Comparison of ENCODE assay signal across 8 cellular contexts in genomic region chrX:27683566-27684208, GRCh38.
A peak's percentile ranks its signal among the peaks of the same experiment; 100 is the strongest.
DNase-seq lines count a peak whose midpoint lies in the region; ATAC-seq and TF ChIP-seq lines count a peak whose summit lies in the region.
"Not testable (repeated sequence)": the region's sequence is repeated elsewhere in the genome, so short reads cannot be mapped to it uniquely, and the experiment has no call there.

No MANE protein-coding gene starts in this region.

- not testable (repeated sequence) for H3K4me1 Mint-ChIP-seq in GM23338; activated CD8-positive, alpha-beta T cell treated with anti-CD3 and anti-CD28 coated beads for 36 hours (ENCODE audit: low read depth)

- H3K79me2 ChIP-seq in GM23338 (replicated peaks; ENCODE audit: insufficient read depth); OCI-LY7 (ENCODE audit: insufficient read depth, low read depth, low read length): not testable (repeated sequence)

- H3K27ac Mint-ChIP-seq in GM23338; activated CD8-positive, alpha-beta T cell treated with anti-CD3 and anti-CD28 coated beads for 36 hours: not testable (repeated sequence)

- H3K27me3 Mint-ChIP-seq in GM23338 (ENCODE audit: insufficient read depth, low read depth, poor library complexity); activated CD8-positive, alpha-beta T cell treated with anti-CD3 and anti-CD28 coated beads for 36 hours: not testable (repeated sequence)

- H3K4me3 Mint-ChIP-seq in GM23338; activated CD8-positive, alpha-beta T cell treated with anti-CD3 and anti-CD28 coated beads for 36 hours: not testable (repeated sequence)

- H3K4me1 ChIP-seq in GM23338 (ENCODE audit: insufficient read depth); OCI-LY7 (ENCODE audit: insufficient read depth, low read length, poor library complexity, severe bottlenecking); upper lobe of right lung: not testable (repeated sequence)

- not testable (repeated sequence) for H3F3A ChIP-seq in GM23338 (replicated peaks; ENCODE audit: low read depth)

- H4K20me1 ChIP-seq in GM23338 (replicated peaks; ENCODE audit: insufficient read depth); OCI-LY7 (ENCODE audit: insufficient read depth, low read length): not testable (repeated sequence)

- not testable (repeated sequence) for H3K9me3 Mint-ChIP-seq in GM23338; activated CD8-positive, alpha-beta T cell treated with anti-CD3 and anti-CD28 coated beads for 36 hours

- POLR2A ChIA-PET in OCI-LY7 (lab: Charles Lee); activated CD8-positive, alpha-beta T cell treated with anti-CD3 and anti-CD28 coated beads for 36 hours (lab: Charles Lee): not testable (repeated sequence)

- H3K9me2 ChIP-seq in GM23338 (ENCODE audit: insufficient read depth); OCI-LY7 (ENCODE audit: insufficient read depth, low read length): not testable (repeated sequence)

- H3K9me3 ChIP-seq in OCI-LY7 (ENCODE audit: low read length); upper lobe of right lung: not testable (repeated sequence)

- H2AFZ ChIP-seq in GM23338; OCI-LY7 (ENCODE audit: low read length): not testable (repeated sequence)

- H3K4me2 ChIP-seq in GM23338; OCI-LY7 (ENCODE audit: low read length): not testable (repeated sequence)

- DNase-seq in GM12864 (ENCODE audit: low read depth); epithelial cell of proximal tubule (ENCODE audit: low read depth); left lobe of liver (ENCODE audit: low spot score); upper lobe of right lung: not testable (repeated sequence)
- peak; percentile 57 for DNase-seq in GM23338 (ENCODE audit: low spot score)
- DNase-seq in OCI-LY7 (ENCODE audit: low spot score) = peak; percentile 16
- DNase-seq in activated CD8-positive, alpha-beta T cell treated with anti-CD3 and anti-CD28 coated beads for 36 hours = peak; percentile 3

- not testable (repeated sequence) for H3K4me3 ChIP-seq in GM12864 (ENCODE audit: low read depth, low read length); GM23338; OCI-LY7 (ENCODE audit: low read depth, low read length, poor library complexity, severe bottlenecking); epithelial cell of proximal tubule (ENCODE audit: low read depth, low read length); upper lobe of right lung

- H3K27ac ChIP-seq in GM23338 (ENCODE audit: low read depth); OCI-LY7 (ENCODE audit: low read depth, low read length, poor library complexity, severe bottlenecking); upper lobe of right lung: not testable (repeated sequence)

- not testable (repeated sequence) for BruUV-seq in OCI-LY7 (replicated peaks; lab: Mats Ljungman, UMichigan)

- H3K27me3 ChIP-seq in GM23338 (ENCODE audit: insufficient read depth); upper lobe of right lung: not testable (repeated sequence)

- peak; percentile 68 for ATAC-seq in GM23338
- not testable (repeated sequence) for ATAC-seq in activated CD8-positive, alpha-beta T cell treated with anti-CD3 and anti-CD28 coated beads for 36 hours; upper lobe of right lung
- peak; percentile 86 for ATAC-seq in left lobe of liver

- CTCF ChIA-PET in OCI-LY7 (lab: Charles Lee; ENCODE audit: unreplicated experiment); activated CD8-positive, alpha-beta T cell treated with anti-CD3 and anti-CD28 coated beads for 36 hours (lab: Charles Lee): not testable (repeated sequence)

- intact Hi-C loops in OCI-LY7 (cut with micrococcal nuclease; ENCODE audit: unreplicated experiment); activated CD8-positive, alpha-beta T cell treated with anti-CD3 and anti-CD28 coated beads for 36 hours (cut with micrococcal nuclease); upper lobe of right lung (cut with DNase I): not testable (repeated sequence)

- not testable (repeated sequence) for H3K36me3 Mint-ChIP-seq in GM23338 (ENCODE audit: low read depth); activated CD8-positive, alpha-beta T cell treated with anti-CD3 and anti-CD28 coated beads for 36 hours (ENCODE audit: low read depth)

- not testable (repeated sequence) for H3K36me3 ChIP-seq in GM23338 (ENCODE audit: insufficient read depth); OCI-LY7 (ENCODE audit: insufficient read depth, low read length); upper lobe of right lung

- peak; percentile 28 for TF ChIP-seq CTCF in GM12864 (IDR thresholded peaks at IDR 0.05; ENCODE audit: low read depth, low read length, missing control alignments)
- TF ChIP-seq CTCF in GM23338 (conservative IDR thresholded peaks at IDR 0.05; ENCODE audit: low read depth in 2 of 2) = peak; percentile 58 to 67
- TF ChIP-seq CTCF in LNCAP (IDR thresholded peaks at IDR 0.05) = peak; percentile 54
- peak; percentile 68 for TF ChIP-seq CTCF in OCI-LY7 (conservative IDR thresholded peaks at IDR 0.05; ENCODE audit: low read length)
- peak; percentile 19 for TF ChIP-seq CTCF in activated CD8-positive, alpha-beta T cell treated with anti-CD3 and anti-CD28 coated beads for 36 hours (IDR thresholded peaks at IDR 0.05)
- TF ChIP-seq CTCF in epithelial cell of proximal tubule (conservative IDR thresholded peaks at IDR 0.05; ENCODE audit: low read depth, low read length) = peak; percentile 49
- TF ChIP-seq CTCF in upper lobe of right lung (IDR thresholded peaks at IDR 0.05) = peak; percentile 28
